8 cellular contexts compared by ENCODE assay signal in the genomic region with DNA sequence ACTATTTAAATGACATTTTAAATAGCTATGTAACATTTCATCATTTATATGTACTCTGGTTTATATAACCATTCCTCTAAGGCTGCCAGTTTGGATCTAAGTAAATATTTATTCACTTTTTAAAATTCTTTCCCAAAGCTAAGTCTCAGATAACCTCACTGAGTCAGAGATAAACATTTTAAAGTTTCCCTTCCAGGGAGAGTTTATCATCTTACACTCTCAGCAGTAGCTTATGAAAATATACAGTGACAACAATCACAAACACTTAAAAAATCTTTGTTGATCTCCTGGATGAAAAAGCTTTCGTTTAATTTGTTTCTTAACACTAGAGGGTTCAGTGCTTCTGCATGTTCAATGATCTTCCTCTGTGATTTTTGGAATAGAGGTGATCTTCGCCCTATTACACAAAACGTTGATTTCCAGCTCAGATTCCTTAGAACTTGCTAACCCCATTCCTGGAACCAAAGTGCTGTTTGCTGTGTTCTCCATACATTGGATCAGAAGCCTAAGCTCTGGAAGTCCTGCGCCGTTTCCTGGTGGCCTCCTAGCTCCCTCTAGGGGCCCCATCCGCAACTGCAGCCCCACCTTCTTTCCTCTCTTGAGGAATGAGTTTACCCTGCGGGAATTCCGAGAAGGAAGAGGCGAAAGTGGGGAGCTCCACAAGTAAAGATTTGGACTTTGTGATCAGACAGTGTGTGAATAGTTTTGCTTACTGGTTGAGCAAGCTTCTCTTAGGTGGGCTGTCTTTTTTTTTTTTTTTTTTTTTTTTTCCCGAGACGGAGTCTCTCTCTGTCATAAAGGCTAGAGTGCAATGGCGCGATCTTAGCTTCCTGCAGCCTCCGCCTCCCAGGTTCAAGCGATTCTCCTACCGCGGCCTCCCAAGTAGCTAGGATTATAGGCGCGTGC. TPM values are rescaled to one million over a fixed set of nuclear protein-coding genes. Genes with fewer than 3 reads are reported as not detected.
DNase-seq lines count a peak whose midpoint lies in the region; ATAC-seq and TF ChIP-seq lines count a peak whose summit lies in the region.

No MANE protein-coding gene starts in this region.

- no peak overlapping the region for H3K4ac ChIP-seq in trophoblast cell (ENCODE audit: low read depth, low read length)

- H3K4me3 Mint-ChIP-seq in activated naive CD4-positive, alpha-beta T cell treated with anti-CD3 and anti-CD28 coated beads, Interleukin-2, amount 10 ng/mL, durations not matched to agents 7 days and 5 days: no peak overlapping the region

- H3K27me3 ChIP-seq in A673 (replicated peaks; ENCODE audit: insufficient read depth, low read depth, low read length, poor library complexity): no peaks in the 10 kb centered on the region
- no peaks in the 10 kb centered on the region for H3K27me3 ChIP-seq in trophoblast cell (ENCODE audit: insufficient read depth, low read length)

- no peak overlapping the region for H3K14ac ChIP-seq in trophoblast cell (ENCODE audit: low read length)

- CTCF ChIA-PET in A673 (lab: Charles Lee) (interaction anchor here (0.6 to 0.7 kb wide), 6 partner anchors 21 to 1274 kb away, joined by 3 to 15 read pairs (median 7); no protein-coding TSS in a partner anchor), GM10248 (lab: Yijun Ruan, JAX) (interaction anchor here (0.7 to 3.4 kb wide), 87 partner anchors 8 to 625 kb away, joined by 3 to 84 read pairs (median 4); a partner anchor contains a TSS)
- CTCF ChIA-PET in activated naive CD4-positive, alpha-beta T cell treated with anti-CD3 and anti-CD28 coated beads, Interleukin-2, amount 10 ng/mL, durations not matched to agents 7 days and 5 days (lab: Charles Lee): interaction anchor here (0.5 to 16.0 kb wide), 48 partner anchors 9 to 676 kb away, joined by 3 to 272 read pairs (median 5); a partner anchor contains a TSS

- ATAC-seq in GM21786 (IDR thresholded peaks at IDR 0.05; ENCODE audit: unreplicated experiment): no peak

- no peaks in the 10 kb centered on the region for H3K79me2 ChIP-seq in trophoblast cell (ENCODE audit: control insufficient read depth, insufficient read depth, low read length, poor library complexity)

- no peaks in the 10 kb centered on the region for H3K36me3 ChIP-seq in A673 (ENCODE audit: insufficient read depth, low read length, poor library complexity, severe bottlenecking)
- no peaks in the 10 kb centered on the region for H3K36me3 ChIP-seq in trophoblast cell (ENCODE audit: control insufficient read depth in 1 of 2, insufficient read depth in 2 of 2, low read length in 2 of 2)

- no peaks in the 10 kb centered on the region for H3K9me3 Mint-ChIP-seq in activated naive CD4-positive, alpha-beta T cell treated with anti-CD3 and anti-CD28 coated beads, Interleukin-2, amount 10 ng/mL, durations not matched to agents 7 days and 5 days

- DNase-seq in A673 (ENCODE audit: low spot score): peak; percentile 51
- DNase-seq in GM10248 (ENCODE audit: extremely low spot score): peak; percentile 45
- peak; percentile 65 for DNase-seq in NCI-H69 (lab: John Stamatoyannopoulos, UW)
- peak; percentile 53 for DNase-seq in activated naive CD4-positive, alpha-beta T cell treated with anti-CD3 and anti-CD28 coated beads, Interleukin-2, amount 10 ng/mL, durations not matched to agents 7 days and 5 days
- DNase-seq in globus pallidus (ENCODE audit: low spot score): peak; percentile 57
- peak; percentile 89 to 94 for DNase-seq in trophoblast cell
- no peak for DNase-seq in NCI-H446 treated with DMSO at 0.1 percent for 48 hours (lab: John Stamatoyannopoulos, UW)

- H3K9me3 ChIP-seq in A673 (ENCODE audit: low read depth, low read length, poor library complexity, severe bottlenecking) (no peaks in the 10 kb centered on the region), trophoblast cell (ENCODE audit: insufficient read depth, low read depth, low read length) (no peaks in the 10 kb centered on the region)

- H3K4me2 ChIP-seq in trophoblast cell (ENCODE audit: low read length): no peak overlapping the region

- peaks cover 18% of the 10 kb centered on the region for H3K4me1 Mint-ChIP-seq in activated naive CD4-positive, alpha-beta T cell treated with anti-CD3 and anti-CD28 coated beads, Interleukin-2, amount 10 ng/mL, durations not matched to agents 7 days and 5 days

- H2AFZ ChIP-seq in trophoblast cell (ENCODE audit: insufficient read depth, low read length, poor library complexity): no peak overlapping the region

- H3K4me3 ChIP-seq in A673 (ENCODE audit: low read depth, low read length, poor library complexity, severe bottlenecking) (no peak overlapping the region), trophoblast cell (ENCODE audit: low read depth, low read length) (no peak overlapping the region)

- no peaks in the 10 kb centered on the region for H3K79me1 ChIP-seq in trophoblast cell (ENCODE audit: low read length)

- H3K27me3 Mint-ChIP-seq in activated naive CD4-positive, alpha-beta T cell treated with anti-CD3 and anti-CD28 coated beads, Interleukin-2, amount 10 ng/mL, durations not matched to agents 7 days and 5 days: no peaks in the 10 kb centered on the region

- H3K4me1 ChIP-seq in A673 (ENCODE audit: insufficient read depth, low read length, poor library complexity, severe bottlenecking) (peaks cover 4% of the 10 kb centered on the region), trophoblast cell (ENCODE audit: control insufficient read depth in 1 of 2, insufficient read depth in 2 of 2, low read length in 2 of 2) (no peaks in the 10 kb centered on the region)

- no peak overlapping the region for H4K91ac ChIP-seq in trophoblast cell (ENCODE audit: low read depth, low read length)

- H4K8ac ChIP-seq in trophoblast cell (ENCODE audit: low read depth, low read length): no peak overlapping the region

- no peak overlapping the region for H3K27ac Mint-ChIP-seq in activated naive CD4-positive, alpha-beta T cell treated with anti-CD3 and anti-CD28 coated beads, Interleukin-2, amount 10 ng/mL, durations not matched to agents 7 days and 5 days

- no peak overlapping the region for H3K27ac ChIP-seq in A673 (ENCODE audit: low read depth, low read length, poor library complexity, severe bottlenecking)
- no peak overlapping the region for H3K27ac ChIP-seq in trophoblast cell (ENCODE audit: low read depth, low read length)

- no peak overlapping the region for H2BK12ac ChIP-seq in trophoblast cell (ENCODE audit: low read length)

- H2AK5ac ChIP-seq in trophoblast cell (ENCODE audit: low read length): no peak overlapping the region

- BruUV-seq in A673 (replicated peaks; lab: Mats Ljungman, UMichigan): no TSS peak

- H3K9ac ChIP-seq in trophoblast cell (ENCODE audit: low read length): no peak overlapping the region

- TF ChIP-seq CTCF in A673 (conservative IDR thresholded peaks at IDR 0.05; ENCODE audit: low read depth, low read length) (peak; percentile 74), GM10248 (IDR thresholded peaks at IDR 0.05; ENCODE audit: control extremely low read depth, extremely low read depth, low read depth, missing control alignments) (peak; percentile 92)

- H2BK5ac ChIP-seq in trophoblast cell (ENCODE audit: low read depth, low read length, poor library complexity): no peak overlapping the region

- POLR2A ChIA-PET in A673 (lab: Charles Lee; ENCODE audit: low non-redundant PET): interaction anchor here (0.7 kb wide), 1 partner anchor 272 kb away, joined by 23 read pairs; no protein-coding TSS in a partner anchor
- POLR2A ChIA-PET in GM10248 (lab: Yijun Ruan, JAX): interaction anchor here (0.6 kb wide), 3 partner anchors 59 to 111 kb away, joined by 3 to 8 read pairs (median 5); no protein-coding TSS in a partner anchor

- H3K23ac ChIP-seq in trophoblast cell (ENCODE audit: low read length): no peak overlapping the region

- no peak overlapping the region for H4K12ac ChIP-seq in trophoblast cell (ENCODE audit: low read depth, low read length)

- no peak overlapping the region for H3K18ac ChIP-seq in trophoblast cell (ENCODE audit: low read length)

- WGBS in trophoblast cell (ENCODE audit: extremely low coverage, insufficient coverage, insufficient read length): no CpG with 5 or more reads among the region's 19 CpGs

- no peak overlapping the region for H2BK120ac ChIP-seq in trophoblast cell (ENCODE audit: insufficient read depth, low read length, poor library complexity)

- peaks cover 8% of the 10 kb centered on the region for H3K36me3 Mint-ChIP-seq in activated naive CD4-positive, alpha-beta T cell treated with anti-CD3 and anti-CD28 coated beads, Interleukin-2, amount 10 ng/mL, durations not matched to agents 7 days and 5 days

- intact Hi-C loops in A673 (cut with micrococcal nuclease; ENCODE audit: unreplicated experiment): no loop called here

RNA-seq across cellular contexts. Expression of a gene that starts 29.3 kb away (rescaled TPM):
- 29.8 and 32.8 TPM in 2 replicates for total RNA-seq in A673 (2021)
- polyA plus RNA-seq in trophoblast cell (2013): 16.8 and 16.9 TPM in 2 replicates
